1 cellular context compared by ENCODE assay signal in the genomic region with DNA sequence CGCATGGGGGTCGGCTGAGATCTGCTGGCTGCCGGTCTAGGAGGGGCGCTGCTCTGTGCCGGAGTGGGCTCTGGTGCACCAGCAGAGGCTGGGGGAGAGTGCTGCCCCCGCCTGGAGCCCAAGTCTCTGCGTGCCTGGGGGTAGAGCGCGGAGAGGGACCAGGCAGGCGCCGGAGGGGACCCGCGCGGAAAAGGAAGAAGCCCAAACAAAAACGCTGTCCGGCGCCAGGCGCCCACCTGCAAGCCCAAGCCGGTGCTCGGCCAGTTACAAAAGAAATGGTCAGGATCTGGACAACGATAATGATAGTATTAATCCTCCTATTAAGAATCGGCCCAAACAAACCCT.
TF ChIP-seq lines count a peak whose summit lies in the region.

No MANE protein-coding gene starts in this region.

TF ChIP-seq in IMR-90, 13 proteins besides CTCF, POLR2A, EP300 and RAD21 (continued from another document):
- no peak for TF ChIP-seq RCOR1 (IDR thresholded peaks at IDR 0.05; ENCODE audit: insufficient replicate concordance, low read length)
- TF ChIP-seq, protein P1, sequence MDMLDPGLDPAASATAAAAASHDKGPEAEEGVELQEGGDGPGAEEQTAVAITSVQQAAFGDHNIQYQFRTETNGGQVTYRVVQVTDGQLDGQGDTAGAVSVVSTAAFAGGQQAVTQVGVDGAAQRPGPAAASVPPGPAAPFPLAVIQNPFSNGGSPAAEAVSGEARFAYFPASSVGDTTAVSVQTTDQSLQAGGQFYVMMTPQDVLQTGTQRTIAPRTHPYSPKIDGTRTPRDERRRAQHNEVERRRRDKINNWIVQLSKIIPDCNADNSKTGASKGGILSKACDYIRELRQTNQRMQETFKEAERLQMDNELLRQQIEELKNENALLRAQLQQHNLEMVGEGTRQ (IDR thresholded peaks at IDR 0.05; ENCODE audit: low read depth, low read length): no peak
- TF ChIP-seq MAZ (IDR thresholded peaks at IDR 0.05; ENCODE audit: borderline replicate concordance, low read depth, low read length): no peak
- no peak for TF ChIP-seq NFE2L2 (IDR thresholded peaks at IDR 0.05; ENCODE audit: low read depth, low read length)
- no peak for TF ChIP-seq FOS (IDR thresholded peaks at IDR 0.05; ENCODE audit: low read depth, low read length)
- TF ChIP-seq CHD1 (IDR thresholded peaks at IDR 0.05; ENCODE audit: low read depth, low read length): no peak
- TF ChIP-seq, protein P2, sequence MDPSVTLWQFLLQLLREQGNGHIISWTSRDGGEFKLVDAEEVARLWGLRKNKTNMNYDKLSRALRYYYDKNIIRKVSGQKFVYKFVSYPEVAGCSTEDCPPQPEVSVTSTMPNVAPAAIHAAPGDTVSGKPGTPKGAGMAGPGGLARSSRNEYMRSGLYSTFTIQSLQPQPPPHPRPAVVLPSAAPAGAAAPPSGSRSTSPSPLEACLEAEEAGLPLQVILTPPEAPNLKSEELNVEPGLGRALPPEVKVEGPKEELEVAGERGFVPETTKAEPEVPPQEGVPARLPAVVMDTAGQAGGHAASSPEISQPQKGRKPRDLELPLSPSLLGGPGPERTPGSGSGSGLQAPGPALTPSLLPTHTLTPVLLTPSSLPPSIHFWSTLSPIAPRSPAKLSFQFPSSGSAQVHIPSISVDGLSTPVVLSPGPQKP (IDR thresholded peaks at IDR 0.05; ENCODE audit: borderline replicate concordance, low read depth, low read length): no peak
- TF ChIP-seq RFX5 (IDR thresholded peaks at IDR 0.05; ENCODE audit: low read depth, low read length): no peak
- TF ChIP-seq CEBPB (IDR thresholded peaks at IDR 0.05; ENCODE audit: low read depth, low read length): no peak
- no peak for TF ChIP-seq BHLHE40 (IDR thresholded peaks at IDR 0.05; ENCODE audit: low read depth, low read length)
